In genomic region chr1:228139931-228140723, GRCh38 we compare ENCODE assay signal across 1 cellular context.
TF ChIP-seq lines count a peak whose summit lies in the region.

GUK1 (plus strand) TSS chr1:228140279; CDS start chr1:228140303, 24 bp downstream.

TF ChIP-seq in K562, 482 proteins besides CTCF, POLR2A, EP300 and RAD21 (continued from another document):
- TF ChIP-seq HSF4 (CRISPR knock-in tag; IDR thresholded peaks at IDR 0.05; ENCODE audit: borderline replicate concordance), result 0 out of 2 replicates have a peak, but pooled peaks have one; percentile 13
- no peak for TF ChIP-seq NELFE (IDR thresholded peaks at IDR 0.05; ENCODE audit: insufficient read depth, insufficient read length)
- peak; percentile 84; the same call in 1 of the 2 replicates for TF ChIP-seq HNRNPL (IDR thresholded peaks at IDR 0.05; ENCODE audit: low read depth, low read length)
- TF ChIP-seq SRSF1 (IDR thresholded peaks at IDR 0.05; ENCODE audit: low read depth, low read length), result 0 out of 2 replicates have a peak, but pooled peaks have one; percentile 25
- no peak for TF ChIP-seq CAMTA2 (CRISPR knock-in tag; conservative IDR thresholded peaks at IDR 0.05)
- peak; percentile 25; the same call in 1 of the 2 replicates for TF ChIP-seq BRD4 (IDR thresholded peaks at IDR 0.05)
- TF ChIP-seq NR1H2 (CRISPR knock-in tag; IDR thresholded peaks at IDR 0.05), result peak; percentile 14; the same call in 1 of the 2 replicates
- TF ChIP-seq ZNF551 (CRISPR knock-in tag; IDR thresholded peaks at IDR 0.05), result no peak
- TF ChIP-seq VEZF1 (CRISPR knock-in tag; IDR thresholded peaks at IDR 0.05), result peak; percentile 85
- TF ChIP-seq ZNF511 (CRISPR knock-in tag; IDR thresholded peaks at IDR 0.05), result peak; percentile 81
- TF ChIP-seq MAFK (IDR thresholded peaks at IDR 0.05; ENCODE audit: low read length), result no peak
- TF ChIP-seq KDM5B (IDR thresholded peaks at IDR 0.05; ENCODE audit: insufficient replicate concordance, low read depth, low read length), result peak; percentile 95
- TF ChIP-seq MEF2A (IDR thresholded peaks at IDR 0.05; ENCODE audit: control insufficient read depth, low read depth, low read length), result no peak
- TF ChIP-seq NUFIP1 (IDR thresholded peaks at IDR 0.05; ENCODE audit: partially characterized antibody), result peak; percentile 77
- TF ChIP-seq BHLHE40 (IDR thresholded peaks at IDR 0.05; ENCODE audit: low read length), result 0 out of 2 replicates have a peak, but pooled peaks have one; percentile 24
- peak; percentile 89 for TF ChIP-seq POLR2AphosphoS5 (IDR thresholded peaks at IDR 0.05; ENCODE audit: control insufficient read depth, insufficient read depth, low read depth, low read length)
- 0 out of 2 replicates have a peak, but pooled peaks have one; percentile 7 for TF ChIP-seq SOX6 (IDR thresholded peaks at IDR 0.05)
- no peak for TF ChIP-seq ZC3H4 (CRISPR knock-in tag; IDR thresholded peaks at IDR 0.05; ENCODE audit: borderline replicate concordance)
- TF ChIP-seq RBM14 (IDR thresholded peaks at IDR 0.05; ENCODE audit: borderline replicate concordance, insufficient read depth, low read depth, low read length), result peak; percentile 95; the same call in 1 of the 2 replicates
- TF ChIP-seq MTA3 (IDR thresholded peaks at IDR 0.05; ENCODE audit: borderline replicate concordance), result peak; percentile 98
- TF ChIP-seq STAT5B (CRISPR knock-in tag; IDR thresholded peaks at IDR 0.05), result no peak
- no peak for TF ChIP-seq ZNF785 (CRISPR knock-in tag; IDR thresholded peaks at IDR 0.05)
- 0 out of 2 replicates have a peak, but pooled peaks have one; percentile 25 for TF ChIP-seq PHTF2 (CRISPR knock-in tag; IDR thresholded peaks at IDR 0.05)
- TF ChIP-seq BCL6 (CRISPR knock-in tag; IDR thresholded peaks at IDR 0.05), result no peak
- TF ChIP-seq PHF20 (IDR thresholded peaks at IDR 0.05; ENCODE audit: partially characterized antibody), result peak; percentile 88
- no peak; a peak in 1 of 4 replicates for TF ChIP-seq SIX5 (IDR thresholded peaks at IDR 0.05; ENCODE audit: borderline replicate concordance in 1 of 2, insufficient read depth in 1 of 2, low read depth in 1 of 2, low read length in 2 of 2)
- no peak for TF ChIP-seq ZNF766 (CRISPR knock-in tag; conservative IDR thresholded peaks at IDR 0.05)
- 0 out of 2 replicates have a peak, but pooled peaks have one; percentile 15 for TF ChIP-seq ELF4 (CRISPR knock-in tag; IDR thresholded peaks at IDR 0.05)
- peak; percentile 80 for TF ChIP-seq NKRF (IDR thresholded peaks at IDR 0.05; ENCODE audit: borderline replicate concordance)
- TF ChIP-seq ZNF174 (CRISPR knock-in tag; IDR thresholded peaks at IDR 0.05), result no peak
- peak; percentile 85; the same call in 1 of the 2 replicates for TF ChIP-seq KDM2B (CRISPR knock-in tag; IDR thresholded peaks at IDR 0.05)
- peak; percentile 74; the same call in 1 of the 2 replicates for TF ChIP-seq KLF13 (tag; IDR thresholded peaks at IDR 0.05; ENCODE audit: borderline replicate concordance, low read depth)
- peak; percentile 84 for TF ChIP-seq SUPT5H (IDR thresholded peaks at IDR 0.05)
- TF ChIP-seq CBFA2T3 (IDR thresholded peaks at IDR 0.05), result peak; percentile 31; the same call in 1 of the 2 replicates
- TF ChIP-seq MAZ (CRISPR knock-in tag; conservative IDR thresholded peaks at IDR 0.05 in 1 of 2, IDR thresholded peaks at IDR 0.05 in 1 of 2), result peak; percentile 86 to 95
- peak; percentile 84; the same call in 1 of the 2 replicates for TF ChIP-seq FOXP4 (CRISPR knock-in tag; IDR thresholded peaks at IDR 0.05; ENCODE audit: borderline replicate concordance)
- no peak for TF ChIP-seq RBM25 (IDR thresholded peaks at IDR 0.05; ENCODE audit: low read depth, low read length, severe bottlenecking)
- peak; percentile 77 for TF ChIP-seq U2AF1 (optimal IDR thresholded peaks at IDR 0.05; ENCODE audit: low read depth, low read length)
- TF ChIP-seq HDAC1 (IDR thresholded peaks at IDR 0.05), result peak in 1 of 2 experiments; percentile 93; a peak in 2 of 4 replicates
- 0 out of 2 replicates have a peak, but pooled peaks have one; percentile 42 for TF ChIP-seq ZBTB17 (CRISPR knock-in tag; IDR thresholded peaks at IDR 0.05)
- peak; percentile 96 for TF ChIP-seq CCNT2 (IDR thresholded peaks at IDR 0.05; ENCODE audit: borderline replicate concordance, extremely low read depth, insufficient read length, low read depth, low read length)
- no peak for TF ChIP-seq MEF2D (tag; conservative IDR thresholded peaks at IDR 0.05; ENCODE audit: low read depth)
- TF ChIP-seq FOXJ2 (tag; IDR thresholded peaks at IDR 0.05), result no peak
- TF ChIP-seq NFATC3 (IDR thresholded peaks at IDR 0.05), result no peak
- TF ChIP-seq CHCHD3 (CRISPR knock-in tag; IDR thresholded peaks at IDR 0.05), result no peak
- TF ChIP-seq ZNF408 (CRISPR knock-in tag; IDR thresholded peaks at IDR 0.05; ENCODE audit: low read depth), result no peak
- peak; percentile 93 for TF ChIP-seq GABPA (tag; conservative IDR thresholded peaks at IDR 0.05; ENCODE audit: low read depth)
- TF ChIP-seq SP2 (IDR thresholded peaks at IDR 0.05; ENCODE audit: extremely low read depth, low read depth, low read length, poor library complexity, severe bottlenecking), result no peak
- 0 out of 2 replicates have a peak, but pooled peaks have one; percentile 49 for TF ChIP-seq ZNF717 (CRISPR knock-in tag; IDR thresholded peaks at IDR 0.05)
- TF ChIP-seq ZBTB1 (CRISPR knock-in tag; IDR thresholded peaks at IDR 0.05; ENCODE audit: borderline replicate concordance, low read depth), result peak; percentile 75
- TF ChIP-seq GMEB1 (CRISPR knock-in tag; IDR thresholded peaks at IDR 0.05), result peak; percentile 87
- peak; percentile 100 for TF ChIP-seq SP1 (CRISPR knock-in tag; IDR thresholded peaks at IDR 0.05)
- TF ChIP-seq NCOR1 (IDR thresholded peaks at IDR 0.05), result no peak; the same call in 1 of the 2 replicates
- no peak for TF ChIP-seq U2AF2 (optimal IDR thresholded peaks at IDR 0.05; ENCODE audit: low read depth, low read length)
- peak; percentile 48 for TF ChIP-seq HNRNPK (IDR thresholded peaks at IDR 0.05; ENCODE audit: low read depth, low read length, poor library complexity, severe bottlenecking)
- no peak for TF ChIP-seq DMBX1 (CRISPR knock-in tag; IDR thresholded peaks at IDR 0.05; ENCODE audit: borderline replicate concordance)
- TF ChIP-seq ARID3A (IDR thresholded peaks at IDR 0.05; ENCODE audit: borderline replicate concordance, low read depth, low read length), result no peak
- TF ChIP-seq NR2C2 (CRISPR knock-in tag; IDR thresholded peaks at IDR 0.05), result 0 out of 2 replicates have a peak, but pooled peaks have one; percentile 71
- peak; percentile 82; the same call in 1 of the 2 replicates for TF ChIP-seq NR2C2 (tag; IDR thresholded peaks at IDR 0.05)
- peak; percentile 46; the same call in 1 of the 2 replicates for TF ChIP-seq DPF2 (IDR thresholded peaks at IDR 0.05)
- no peak for TF ChIP-seq KAT8 (IDR thresholded peaks at IDR 0.05; ENCODE audit: low read depth)
- TF ChIP-seq CREB5 (CRISPR knock-in tag; IDR thresholded peaks at IDR 0.05), result no peak
- TF ChIP-seq ZNF384 (IDR thresholded peaks at IDR 0.05; ENCODE audit: low read depth, low read length), result 0 out of 2 replicates have a peak, but pooled peaks have one; percentile 27
